ENCODE assay signal across 2 cellular contexts in the genomic region with DNA sequence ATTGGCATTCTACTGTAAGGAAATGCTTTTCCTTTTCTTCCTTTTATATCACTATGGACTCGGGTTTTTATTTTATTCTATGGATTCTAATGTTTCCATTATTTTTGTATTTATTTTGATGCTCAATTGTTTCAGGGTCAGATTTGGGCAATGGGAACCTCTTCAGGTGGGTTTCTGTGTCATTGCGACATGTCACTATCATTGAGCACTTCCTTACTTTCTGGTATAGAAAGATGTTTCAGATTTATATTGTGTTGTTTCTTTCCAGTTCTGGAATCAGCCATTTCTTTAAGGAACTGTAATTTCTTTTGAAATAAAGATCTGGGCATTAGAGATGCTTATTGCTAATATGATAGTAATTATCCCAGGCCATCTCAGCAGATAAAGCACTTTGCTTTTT.
TF ChIP-seq lines count a peak whose summit lies in the region.

No MANE protein-coding gene starts in this region.

TF ChIP-seq in IMR-90, 13 proteins besides CTCF, POLR2A, EP300 and RAD21:
- TF ChIP-seq CHD1 (IDR thresholded peaks at IDR 0.05; ENCODE audit: low read depth, low read length) (no peak), CEBPB (IDR thresholded peaks at IDR 0.05; ENCODE audit: low read depth, low read length) (peak; percentile 61)

TF ChIP-seq in K562, 482 proteins besides CTCF, POLR2A, EP300 and RAD21:
- TF ChIP-seq ZNF239 (CRISPR knock-in tag; IDR thresholded peaks at IDR 0.05) (no peak), ZKSCAN3 (CRISPR knock-in tag; IDR thresholded peaks at IDR 0.05) (no peak), CEBPB (tag; IDR thresholded peaks at IDR 0.05) (peak; percentile 69)
- TF ChIP-seq, protein P1, sequence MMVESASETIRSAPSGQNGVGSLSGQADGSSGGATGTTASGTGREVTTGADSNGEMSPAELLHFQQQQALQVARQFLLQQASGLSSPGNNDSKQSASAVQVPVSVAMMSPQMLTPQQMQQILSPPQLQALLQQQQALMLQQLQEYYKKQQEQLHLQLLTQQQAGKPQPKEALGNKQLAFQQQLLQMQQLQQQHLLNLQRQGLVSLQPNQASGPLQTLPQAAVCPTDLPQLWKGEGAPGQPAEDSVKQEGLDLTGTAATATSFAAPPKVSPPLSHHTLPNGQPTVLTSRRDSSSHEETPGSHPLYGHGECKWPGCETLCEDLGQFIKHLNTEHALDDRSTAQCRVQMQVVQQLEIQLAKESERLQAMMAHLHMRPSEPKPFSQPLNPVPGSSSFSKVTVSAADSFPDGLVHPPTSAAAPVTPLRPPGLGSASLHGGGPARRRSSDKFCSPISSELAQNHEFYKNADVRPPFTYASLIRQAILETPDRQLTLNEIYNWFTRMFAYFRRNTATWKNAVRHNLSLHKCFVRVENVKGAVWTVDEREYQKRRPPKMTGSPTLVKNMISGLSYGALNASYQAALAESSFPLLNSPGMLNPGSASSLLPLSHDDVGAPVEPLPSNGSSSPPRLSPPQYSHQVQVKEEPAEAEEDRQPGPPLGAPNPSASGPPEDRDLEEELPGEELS (CRISPR knock-in tag; IDR thresholded peaks at IDR 0.05; ENCODE audit: borderline replicate concordance): no peak
